Comparison of ENCODE assay signal across 1 cellular context in genomic region chr2:25673170-25674002, GRCh38.
TF ChIP-seq lines count a peak whose summit lies in the region.

DTNB (minus strand) TSS chr2:25673577; CDS start chr2:25652660, 20,917 bp downstream.

TF ChIP-seq in HepG2, 621 proteins besides CTCF, POLR2A, EP300 and RAD21 (continued from another document and continues in another):
- no peak for TF ChIP-seq TCF12 (IDR thresholded peaks at IDR 0.05)
- TF ChIP-seq TCF12 (CRISPR knock-in tag; IDR thresholded peaks at IDR 0.05) = peak; percentile 65; the same call in 1 of the 2 replicates
- peak; percentile 81 for TF ChIP-seq RBFOX2 (IDR thresholded peaks at IDR 0.05; ENCODE audit: low read depth, low read length)
- TF ChIP-seq ZMYM3 (CRISPR knock-in tag; IDR thresholded peaks at IDR 0.05) = 0 out of 2 replicates have a peak, but pooled peaks have one; percentile 34
- no peak for TF ChIP-seq KIAA2018 (CRISPR knock-in tag; IDR thresholded peaks at IDR 0.05; ENCODE audit: borderline replicate concordance)
- TF ChIP-seq UBTF (CRISPR knock-in tag; IDR thresholded peaks at IDR 0.05) = peak; percentile 80
- peak; percentile 52; the same call in 1 of the 2 replicates for TF ChIP-seq ZNF562 (CRISPR knock-in tag; IDR thresholded peaks at IDR 0.05; ENCODE audit: borderline replicate concordance)
- peak; percentile 38; the same call in 1 of the 2 replicates for TF ChIP-seq BHLHE40 (IDR thresholded peaks at IDR 0.05; ENCODE audit: low read length)
- TF ChIP-seq MAX (IDR thresholded peaks at IDR 0.05) = peak; percentile 73
- TF ChIP-seq ZNF652 (CRISPR knock-in tag; IDR thresholded peaks at IDR 0.05; ENCODE audit: borderline replicate concordance, low read depth) = no peak
- peak; percentile 39 for TF ChIP-seq AGO2 (optimal IDR thresholded peaks at IDR 0.05; ENCODE audit: low read depth, low read length)
- TF ChIP-seq TCF7L2 (IDR thresholded peaks at IDR 0.05; ENCODE audit: low read depth, low read length) = no peak
- TF ChIP-seq ZNF138 (CRISPR knock-in tag; IDR thresholded peaks at IDR 0.05; ENCODE audit: low read depth) = peak; percentile 61; the same call in 1 of the 2 replicates
- TF ChIP-seq CREB1 (IDR thresholded peaks at IDR 0.05) = no peak
- no peak for TF ChIP-seq CREB1 (CRISPR knock-in tag; IDR thresholded peaks at IDR 0.05)
- 0 out of 2 replicates have a peak, but pooled peaks have one; percentile 16 for TF ChIP-seq STAT5B (CRISPR knock-in tag; IDR thresholded peaks at IDR 0.05)
- peak; percentile 64 for TF ChIP-seq ZFP91 (CRISPR knock-in tag; IDR thresholded peaks at IDR 0.05; ENCODE audit: borderline replicate concordance)
- TF ChIP-seq ZNF431 (CRISPR knock-in tag; IDR thresholded peaks at IDR 0.05; ENCODE audit: borderline replicate concordance, low read depth) = peak; percentile 64; the same call in 1 of the 2 replicates
- peak; percentile 87 for TF ChIP-seq ZNF687 (CRISPR knock-in tag; IDR thresholded peaks at IDR 0.05)
- peak; percentile 25; the same call in 1 of the 2 replicates for TF ChIP-seq HIC2 (CRISPR knock-in tag; IDR thresholded peaks at IDR 0.05; ENCODE audit: low read depth)
- TF ChIP-seq FOXA1 (IDR thresholded peaks at IDR 0.05) = no peak
- TF ChIP-seq FOXA1 (CRISPR knock-in tag; IDR thresholded peaks at IDR 0.05) = no peak
- TF ChIP-seq NR3C1 (CRISPR knock-in tag; IDR thresholded peaks at IDR 0.05) = 0 out of 2 replicates have a peak, but pooled peaks have one; percentile 69
- TF ChIP-seq HIVEP1 (CRISPR knock-in tag; IDR thresholded peaks at IDR 0.05) = peak; percentile 50; the same call in 1 of the 2 replicates
- no peak; the same call in 1 of the 2 replicates for TF ChIP-seq THAP11 (CRISPR knock-in tag; IDR thresholded peaks at IDR 0.05)
- TF ChIP-seq ARID5B (CRISPR knock-in tag; IDR thresholded peaks at IDR 0.05) = 0 out of 2 replicates have a peak, but pooled peaks have one; percentile 6
